ENCODE assay signal across 11 cellular contexts in the genomic region with DNA sequence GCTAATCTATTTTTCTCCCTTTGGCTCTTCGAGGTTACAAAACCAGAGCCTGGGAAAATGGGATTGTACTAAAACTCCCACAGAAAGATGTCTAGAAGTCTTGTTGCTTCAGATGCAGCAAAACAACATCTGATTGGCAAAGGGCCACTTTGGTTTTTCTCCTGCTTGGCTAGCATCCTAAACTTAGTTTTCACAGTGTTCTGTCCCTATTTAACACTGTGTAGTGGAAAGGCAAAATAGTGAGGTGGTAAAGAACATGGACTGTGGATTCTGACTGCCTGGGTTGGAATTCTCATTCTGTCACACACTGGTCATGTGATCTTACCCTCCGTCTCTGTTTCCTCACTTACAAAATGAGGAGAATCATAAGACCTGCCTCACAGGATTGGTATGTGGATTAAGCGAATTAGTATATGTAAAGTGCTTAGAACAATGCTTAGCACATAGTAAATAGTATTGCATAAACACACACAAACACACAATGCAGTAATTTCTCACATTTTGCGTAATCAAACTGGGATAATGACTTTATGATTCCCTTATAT. TPM values are rescaled to one million over a fixed set of nuclear protein-coding genes. Genes with fewer than 3 reads are reported as not detected.
A peak's percentile ranks its signal among the peaks of the same experiment; 100 is the strongest.
DNase-seq lines count a peak whose midpoint lies in the region; ATAC-seq and TF ChIP-seq lines count a peak whose summit lies in the region.
"Had no signal": no experiment of that assay in that cellular context is flagged by ENCODE, and none has a peak within 500 bp of the region (broad histone marks: within the 10 kb centered on the region; RNA-seq: fewer than 3 reads in every experiment).

No MANE protein-coding gene starts in this region.

- no peaks in the 10 kb centered on the region for H3K36me3 Mint-ChIP-seq in WTC11
- H3K36me3 Mint-ChIP-seq in activated naive CD8-positive, alpha-beta T cell treated with anti-CD3 and anti-CD28 coated beads for 36 hours, result no peaks in the 10 kb centered on the region

- CTCF ChIA-PET in BJ (lab: Yijun Ruan, JAX), result interaction anchor here (1.2 kb wide), 1 partner anchor 23 kb away, joined by 4 read pairs; no protein-coding TSS in a partner anchor
- CTCF ChIA-PET in WTC11 (lab: Charles Lee), result no interaction called here

- H3K36me3 ChIP-seq in BJ (ENCODE audit: control insufficient read depth, insufficient read depth, low read length), result no peaks in the 10 kb centered on the region
- H3K36me3 ChIP-seq in vagina, result no peaks in the 10 kb centered on the region

- H3K4me3 ChIP-seq in BJ (ENCODE audit: low read depth, low read length) (no peak overlapping the region), fibroblast of the aortic adventitia (ENCODE audit: low read depth, low read length) (no peak overlapping the region), vagina (no peak overlapping the region)

- no peaks in the 10 kb centered on the region for H3K27me3 Mint-ChIP-seq in WTC11 (ENCODE audit: low read depth)
- H3K27me3 Mint-ChIP-seq in activated naive CD8-positive, alpha-beta T cell treated with anti-CD3 and anti-CD28 coated beads for 36 hours, result peaks cover 5% of the 10 kb centered on the region

- TF ChIP-seq CTCF in BJ (IDR thresholded peaks at IDR 0.05; ENCODE audit: insufficient read depth, low read depth, low read length), result no peak
- no peak for TF ChIP-seq CTCF in WTC11 (IDR thresholded peaks at IDR 0.05)
- TF ChIP-seq CTCF in fibroblast of the aortic adventitia (IDR thresholded peaks at IDR 0.05; ENCODE audit: insufficient read depth, low read length), result no peak
- TF ChIP-seq CTCF in omental fat pad (IDR thresholded peaks at IDR 0.05), result no peak
- TF ChIP-seq CTCF in vagina (IDR thresholded peaks at IDR 0.05), result no peak

- ATAC-seq in WTC11, result no peak
- ATAC-seq in omental fat pad (ENCODE audit: low FRiP score), result peak; percentile 83
- no peak for ATAC-seq in HG03457 (IDR thresholded peaks at IDR 0.05; ENCODE audit: unreplicated experiment)

- POLR2A ChIA-PET in BJ (lab: Charles Lee), result no interaction called here
- POLR2A ChIA-PET in WTC11 (lab: Charles Lee), result no interaction called here

- H3K4me1 ChIP-seq in vagina, result no peaks in the 10 kb centered on the region

- no peaks in the 10 kb centered on the region for H3K9me3 Mint-ChIP-seq in WTC11
- no peaks in the 10 kb centered on the region for H3K9me3 Mint-ChIP-seq in activated naive CD8-positive, alpha-beta T cell treated with anti-CD3 and anti-CD28 coated beads for 36 hours

- H3K27me3 ChIP-seq in BJ (ENCODE audit: control insufficient read depth, insufficient read depth, low read length), result no peaks in the 10 kb centered on the region
- no peaks in the 10 kb centered on the region for H3K27me3 ChIP-seq in vagina

- H3K4me1 Mint-ChIP-seq in WTC11, result 0 out of 2 replicates have a peak, but pooled peaks cover 10% of the 10 kb centered on the region
- no peaks in the 10 kb centered on the region for H3K4me1 Mint-ChIP-seq in activated naive CD8-positive, alpha-beta T cell treated with anti-CD3 and anti-CD28 coated beads for 36 hours

- no peak overlapping the region for H3K4me3 Mint-ChIP-seq in WTC11
- H3K4me3 Mint-ChIP-seq in activated naive CD8-positive, alpha-beta T cell treated with anti-CD3 and anti-CD28 coated beads for 36 hours, result no peak overlapping the region

- no peaks in the 10 kb centered on the region for H3K9me3 ChIP-seq in vagina

- no peak overlapping the region for H3K27ac ChIP-seq in vagina
- H3K27ac ChIP-seq: VCaP had no signal

- DNase-seq in BJ (ENCODE audit: low read depth) (peak; percentile 87), WTC11 (ENCODE audit: low spot score) (no peak), fibroblast of the aortic adventitia (ENCODE audit: low read depth) (peak; percentile 59), omental fat pad (ENCODE audit: low spot score) (no peak), erythroblast (lab: John Stamatoyannopoulos, UW) (no peak), vagina (ENCODE audit: extremely low spot score in 2 of 2) (no peak)
- no peak for DNase-seq in activated naive CD8-positive, alpha-beta T cell treated with anti-CD3 and anti-CD28 coated beads for 36 hours
- DNase-seq: NCI-H1092 treated with DMSO at 0.1 percent for 48 hours; stimulated activated CD4-positive, alpha-beta T cell treated with anti-CD3 and anti-CD28 coated beads, Interleukin-15, amount 100 ng/mL, for 24 hours had no signal

- intact Hi-C loops in vagina (cut with DNase I), result no loop called here

- no peak for TF ChIP-seq POLR2A in erythroblast (IDR thresholded peaks at IDR 0.05; ENCODE audit: low read length)
- TF ChIP-seq POLR2A in vagina (IDR thresholded peaks at IDR 0.05), result no peak

- no peak overlapping the region for H3K27ac Mint-ChIP-seq in WTC11
- no peak overlapping the region for H3K27ac Mint-ChIP-seq in activated naive CD8-positive, alpha-beta T cell treated with anti-CD3 and anti-CD28 coated beads for 36 hours

TF ChIP-seq in WTC11, 78 proteins besides CTCF, POLR2A, EP300 and RAD21:
- TF ChIP-seq, protein P1, sequence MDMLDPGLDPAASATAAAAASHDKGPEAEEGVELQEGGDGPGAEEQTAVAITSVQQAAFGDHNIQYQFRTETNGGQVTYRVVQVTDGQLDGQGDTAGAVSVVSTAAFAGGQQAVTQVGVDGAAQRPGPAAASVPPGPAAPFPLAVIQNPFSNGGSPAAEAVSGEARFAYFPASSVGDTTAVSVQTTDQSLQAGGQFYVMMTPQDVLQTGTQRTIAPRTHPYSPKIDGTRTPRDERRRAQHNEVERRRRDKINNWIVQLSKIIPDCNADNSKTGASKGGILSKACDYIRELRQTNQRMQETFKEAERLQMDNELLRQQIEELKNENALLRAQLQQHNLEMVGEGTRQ (CRISPR knock-in tag; IDR thresholded peaks at IDR 0.05), result peak; percentile 52
- TF ChIP-seq RORB (CRISPR knock-in tag; IDR thresholded peaks at IDR 0.05), result no peak

RNA-seq across cellular contexts. Expression of a gene that starts 23.5 kb away (rescaled TPM):
- polyA plus RNA-seq in BJ (2011; rRNA removed), result 4.1 and 7.2 TPM in 2 replicates
- polyA minus RNA-seq in BJ (2011; rRNA and poly(A)+ RNA removed), result 3.9 and 4.8 TPM in 2 replicates
- total RNA-seq in WTC11 (2021), result 5.0 to 6.0 TPM (median 5.3 TPM) in 3 replicates
- total RNA-seq in fibroblast of the aortic adventitia (ENCODE audit: low replicate concordance), result 7.0 and 10.1 TPM in 2 replicates
- total RNA-seq in omental fat pad, result 1 to 10 TPM; 4.0 to 6.4 (median 4.4) TPM
- 1 to 10 TPM; 3.2 to 3.6 TPM for total RNA-seq in activated naive CD8-positive, alpha-beta T cell treated with anti-CD3 and anti-CD28 coated beads for 36 hours
- total RNA-seq in vagina, result 4.4 TPM

Comparison
In these comparisons a context has a peak if more than half of its experiments do, and no peak if none do; other contexts are left out.
1. DNase-seq: peak in BJ (single experiment) and fibroblast of the aortic adventitia (single experiment); none in WTC11 (single experiment), omental fat pad (single experiment), activated naive CD8-positive, alpha-beta T cell treated with anti-CD3 and anti-CD28 coated beads for 36 hours (single experiment), erythroblast (0 of 2) and vagina (0 of 2).